ENCODE assay signal across 8 cellular contexts in the genomic region with DNA sequence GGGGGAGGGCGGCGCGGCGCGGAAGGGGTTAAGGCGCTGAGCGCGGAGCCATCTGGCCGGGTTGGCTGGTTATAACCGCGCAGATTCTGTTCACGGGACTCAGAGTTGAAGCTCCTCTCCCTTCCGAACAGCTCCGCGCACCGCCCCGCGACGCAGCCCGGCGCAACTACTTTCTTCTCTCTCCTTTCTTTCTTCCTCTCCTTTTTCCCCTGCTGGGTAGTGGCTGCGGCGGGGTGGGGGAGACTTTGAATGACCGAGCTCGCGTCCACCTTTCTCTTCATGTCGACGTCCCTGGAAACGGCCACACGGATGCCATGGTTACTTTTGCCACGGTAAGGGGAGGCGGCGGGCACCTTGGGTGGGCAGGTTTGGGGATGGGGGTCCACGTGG. TPM values are rescaled to one million over a fixed set of nuclear protein-coding genes. Genes with fewer than 3 reads are reported as not detected.
DNase-seq lines count a peak whose midpoint lies in the region; ATAC-seq and TF ChIP-seq lines count a peak whose summit lies in the region.

A gene (plus strand): TSS at position 98 of the 390 bp plus-strand sequence. CDS start 217 bp downstream, at position 315.

- no peaks in the 10 kb centered on the region for H3K9me3 ChIP-seq in HUES6 (ENCODE audit: control insufficient read depth, insufficient read depth, low read depth, low read length)

- no peak for TF ChIP-seq POLR2A in erythroblast (IDR thresholded peaks at IDR 0.05; ENCODE audit: low read length)

- no peaks in the 10 kb centered on the region for H3K36me3 ChIP-seq in HUES6 (ENCODE audit: control insufficient read depth, insufficient read depth, low read length)

- peaks cover 87% of the 10 kb centered on the region for H3K27me3 ChIP-seq in HUES6 (ENCODE audit: control insufficient read depth, insufficient read depth, low read length)

- no peak within 1 kb of the TSS for H3K27ac ChIP-seq in HUES6 (ENCODE audit: low read depth, low read length)

- TF ChIP-seq CTCF in AG09309 (IDR thresholded peaks at IDR 0.05; ENCODE audit: control insufficient read depth, insufficient read depth, low read depth, low read length, missing control alignments) (no peak), choroid plexus epithelial cell (conservative IDR thresholded peaks at IDR 0.05; ENCODE audit: low read depth, low read length) (no peak)

- no peak for ATAC-seq in GM19351 (IDR thresholded peaks at IDR 0.05; ENCODE audit: unreplicated experiment)
- no peak for ATAC-seq in HG02623 (IDR thresholded peaks at IDR 0.05; ENCODE audit: unreplicated experiment)

- H3K4me3 ChIP-seq in AG09309 (ENCODE audit: control insufficient read depth, low read depth, low read length) (peak within 1 kb of the TSS; percentile 87), HUES6 (ENCODE audit: low read depth, low read length) (peak within 1 kb of the TSS; percentile 63), choroid plexus epithelial cell (ENCODE audit: low read depth, low read length) (no peak within 1 kb of the TSS)

- peaks cover 42% of the 10 kb centered on the region for H3K4me1 ChIP-seq in HUES6 (ENCODE audit: control insufficient read depth, insufficient read depth, low read length)

- DNase-seq in AG09309 (ENCODE audit: low read depth): no peak
- peak; percentile 11 for DNase-seq in choroid plexus epithelial cell (ENCODE audit: low read depth)
- peak; percentile 24 to 28 for DNase-seq in lung microvascular endothelial cell (ENCODE audit: low read depth in 2 of 2)
- DNase-seq in erythroblast (lab: John Stamatoyannopoulos, UW): no peak
- no peak for DNase-seq in T-helper 9 cell

- peak within 1 kb of the TSS; percentile 35 for H3K9ac ChIP-seq in HUES6 (ENCODE audit: low read length)

RNA-seq across cellular contexts. Expression of the gene that starts here (rescaled TPM):
- total RNA-seq in lung microvascular endothelial cell: under 0.01 and 0.20 TPM in 2 replicates

Comparison
In these comparisons a context has a peak if more than half of its experiments do, and no peak if none do; other contexts are left out.
1. Peak in DNase-seq in lung microvascular endothelial cell; RNA of the gene not detected or under 1 TPM.